In the genomic region with DNA sequence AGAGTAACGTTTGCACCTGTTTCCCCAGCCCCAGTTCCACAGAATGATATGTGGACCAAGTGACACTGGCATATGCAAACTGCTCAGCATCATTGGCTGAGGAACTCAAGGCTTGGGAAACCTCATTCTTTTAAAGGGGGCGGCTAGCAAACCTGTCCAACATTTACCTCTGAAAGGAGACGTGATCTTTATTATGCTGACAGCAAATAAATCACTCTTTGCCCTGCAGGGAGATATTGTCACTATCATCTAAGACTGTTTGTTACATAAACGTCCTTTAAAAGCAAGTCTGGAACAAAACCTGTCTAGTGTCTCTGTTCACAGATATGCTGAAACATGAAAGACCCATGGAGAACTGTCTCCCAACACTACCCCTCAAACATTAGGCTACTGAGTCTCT, we compare ENCODE assay signal across 26 cellular contexts. TPM values are rescaled to one million over a fixed set of nuclear protein-coding genes. Genes with fewer than 3 reads are reported as not detected.
A peak's percentile ranks its signal among the peaks of the same experiment; 100 is the strongest.
DNase-seq lines count a peak whose midpoint lies in the region; TF ChIP-seq lines count a peak whose summit lies in the region.
"Had no signal": no experiment of that assay in that cellular context is flagged by ENCODE, and none has a peak within 500 bp of the region (broad histone marks: within the 10 kb centered on the region; RNA-seq: fewer than 3 reads in every experiment).

No MANE protein-coding gene starts in this region.

- DNase-seq in activated effector memory CD4-positive, alpha-beta T cell treated with anti-CD3 and anti-CD28 coated beads, Interleukin-2, amount 50 U/mL, for 16 hours = peak; percentile 19
- DNase-seq in activated effector memory CD4-positive, alpha-beta T cell treated with Interleukin-2 at 50 U/mL for 16 hours = no peak
- DNase-seq in caudate nucleus (lab: John Stamatoyannopoulos, UW) = no peak
- DNase-seq in sigmoid colon = peak; percentile 19
- DNase-seq in type B pancreatic cell (ENCODE audit: extremely low spot score, unreplicated experiment) = no peak
- no peak for DNase-seq in NCI-H748 treated with DMSO at 0.1 percent for 48 hours (lab: John Stamatoyannopoulos, UW)
- no peak for DNase-seq in NCI-H1048 (lab: John Stamatoyannopoulos, UW)
- no peak for DNase-seq in NCI-H146 (lab: John Stamatoyannopoulos, UW)
- DNase-seq: ACHN; BE2C; C1 segment of cervical spinal cord; CD4-positive, alpha-beta memory T cell; CD4-positive, CD25-positive, alpha-beta regulatory T cell; CD8-positive, alpha-beta memory T cell; COR-L47; DMS 273 treated with DMSO at 0.1 percent for 48 hours; DMS153; DMS53; DMS79; DND-41; EL; GDM1 had no signal

- 36 to 70% methylated on average over 4 of the region's 4 CpGs for WGBS in sigmoid colon, 2 donors

- no peak for TF ChIP-seq POLR2A in sigmoid colon (IDR thresholded peaks at IDR 0.05)

- H3K9me3 ChIP-seq in sigmoid colon = no peaks in the 10 kb centered on the region
- H3K9me3 ChIP-seq: BE2C, BLaER1 had no signal

- H3K27ac Mint-ChIP-seq in type B pancreatic cell = peak overlapping the region; percentile 62
- H3K27ac Mint-ChIP-seq: CD14-positive monocyte; CD4-positive, alpha-beta memory T cell had no signal

- intact Hi-C loops in sigmoid colon (cut with DNase I) = no loop called here

- no peak for TF ChIP-seq CTCF in sigmoid colon (IDR thresholded peaks at IDR 0.05)
- no peak for TF ChIP-seq CTCF in type B pancreatic cell (conservative IDR thresholded peaks at IDR 0.05)

- no peaks in the 10 kb centered on the region for H3K4me1 ChIP-seq in sigmoid colon

- H3K36me3 Mint-ChIP-seq in type B pancreatic cell = peaks cover 9% of the 10 kb centered on the region
- H3K36me3 Mint-ChIP-seq: CD14-positive monocyte; CD4-positive, alpha-beta memory T cell; CD4-positive, CD25-positive, alpha-beta regulatory T cell; CD8-positive, alpha-beta memory T cell had no signal

- peaks cover 16% of the 10 kb centered on the region for H3K4me1 Mint-ChIP-seq in type B pancreatic cell (ENCODE audit: unreplicated experiment)
- H3K4me1 Mint-ChIP-seq: CD4-positive, alpha-beta memory T cell; CD4-positive, CD25-positive, alpha-beta regulatory T cell; CD8-positive, alpha-beta memory T cell had no signal

- H3K27me3 ChIP-seq in sigmoid colon = no peaks in the 10 kb centered on the region
- H3K27me3 ChIP-seq: BLaER1 had no signal

- H3K27ac ChIP-seq in caudate nucleus (ENCODE audit: low read depth, low read length) = peak overlapping the region; percentile 65
- no peak overlapping the region for H3K27ac ChIP-seq in sigmoid colon
- H3K27ac ChIP-seq: 22Rv1, BLaER1 had no signal

- peaks cover 10% of the 10 kb centered on the region for H3K9me3 Mint-ChIP-seq in type B pancreatic cell

- no peak for TF ChIP-seq EP300 in sigmoid colon (IDR thresholded peaks at IDR 0.05)

- no peak overlapping the region for H3K4me3 ChIP-seq in sigmoid colon
- H3K4me3 ChIP-seq: BLaER1, GM12878 had no signal

- peaks cover 41% of the 10 kb centered on the region for H3K27me3 Mint-ChIP-seq in type B pancreatic cell

- no peak overlapping the region for H3K4me3 Mint-ChIP-seq in type B pancreatic cell
- H3K4me3 Mint-ChIP-seq: CD14-positive monocyte; CD4-positive, alpha-beta memory T cell; CD4-positive, CD25-positive, alpha-beta regulatory T cell; CD8-positive, alpha-beta memory T cell had no signal

- no peaks in the 10 kb centered on the region for H3K36me3 ChIP-seq in sigmoid colon
- H3K36me3 ChIP-seq: BE2C, BLaER1 had no signal

RNA-seq across cellular contexts. Expression of a gene that starts 21.5 kb away (rescaled TPM):
- total RNA-seq in sigmoid colon (1 to 10 TPM in 2 of 4 donors, under 1 TPM in 2; 0.14 to 2.2 (median 1.3) TPM), type B pancreatic cell (ENCODE audit: low replicate concordance) (4.7 and 5.5 TPM in 2 replicates)
- 10 to 100 TPM; 21.0 to 76.2 (median 29.4) TPM for polyA plus RNA-seq in sigmoid colon
- total RNA-seq: CD4-positive, alpha-beta memory T cell; CD4-positive, CD25-positive, alpha-beta regulatory T cell; CD8-positive, alpha-beta memory T cell had no signal
- polyA plus RNA-seq: CD14-positive monocyte; CD4-positive, alpha-beta memory T cell; CD4-positive, CD25-positive, alpha-beta regulatory T cell had no signal

Comparison
In these comparisons a context has a peak if more than half of its experiments do, and no peak if none do; other contexts are left out.
1. DNase-seq: peak in activated effector memory CD4-positive, alpha-beta T cell treated with anti-CD3 and anti-CD28 coated beads, Interleukin-2, amount 50 U/mL, for 16 hours (single experiment) and sigmoid colon (single experiment); none in activated effector memory CD4-positive, alpha-beta T cell treated with Interleukin-2 at 50 U/mL for 16 hours (single experiment), caudate nucleus (0 of 61), type B pancreatic cell (single experiment), NCI-H748 treated with DMSO at 0.1 percent for 48 hours (single experiment), NCI-H1048 (single experiment) and NCI-H146 (single experiment).